ENCODE assay signal across 9 cellular contexts in the genomic region with DNA sequence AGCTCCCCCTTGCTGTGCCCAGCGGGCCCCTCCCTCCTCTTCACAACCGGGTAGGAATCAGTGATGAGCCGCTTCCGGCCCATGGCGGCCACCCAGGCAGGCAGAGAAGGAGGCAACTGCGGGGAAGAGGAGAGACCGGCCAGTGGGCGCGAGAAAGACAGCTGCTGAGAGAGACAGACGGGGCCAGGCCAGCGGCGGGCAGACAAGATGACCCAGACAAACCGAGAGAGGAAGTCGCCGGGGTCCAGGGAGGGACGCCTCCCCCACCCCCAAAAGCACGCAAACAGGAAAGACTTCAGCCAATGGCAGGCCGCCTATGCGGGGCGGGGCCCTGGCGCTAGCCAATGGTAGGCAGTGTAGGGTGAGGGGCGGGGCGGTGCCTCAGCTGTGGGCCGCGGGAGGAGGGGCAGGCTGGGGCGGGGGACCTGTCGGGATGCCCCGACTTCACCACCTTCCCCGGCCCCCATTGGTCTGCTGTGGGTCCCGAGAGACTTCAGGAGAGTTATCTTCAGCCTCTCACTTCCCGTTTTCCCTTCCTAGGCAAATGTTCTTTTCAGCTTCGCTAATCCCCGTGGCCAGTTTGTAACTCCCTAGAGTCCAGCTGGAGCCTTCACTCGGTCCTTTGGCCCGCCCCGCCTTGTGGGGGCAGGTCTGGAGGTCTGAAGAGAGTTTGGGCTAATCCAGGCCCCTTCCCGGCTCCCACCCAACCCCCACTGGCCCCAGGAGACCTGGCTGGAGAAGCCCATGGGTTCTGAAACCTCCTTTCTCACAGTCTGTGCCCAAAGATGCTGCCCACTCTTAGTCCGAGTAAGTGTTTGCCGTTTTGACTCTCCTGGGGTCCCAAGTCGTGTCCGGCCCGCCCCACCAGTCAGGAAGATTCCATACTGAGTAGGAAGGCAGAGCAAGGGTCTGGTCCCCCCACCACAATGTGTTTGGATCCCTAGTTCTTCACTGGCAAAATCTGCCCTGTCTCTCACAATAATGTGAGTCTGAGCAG. TPM values are rescaled to one million over a fixed set of nuclear protein-coding genes. Genes with fewer than 3 reads are reported as not detected.
DNase-seq lines count a peak whose midpoint lies in the region; ATAC-seq, FAIRE-seq and TF ChIP-seq lines count a peak whose summit lies in the region.
"Had no signal": no experiment of that assay in that cellular context is flagged by ENCODE, and none has a peak within 500 bp of the region (broad histone marks: within the 10 kb centered on the region; RNA-seq: fewer than 3 reads in every experiment).

POLD4 (minus strand) TSS at position 230 of the 997 bp plus-strand sequence; CDS start at position 83, 147 bp downstream.

- H3K9me3 Mint-ChIP-seq in central memory CD8-positive, alpha-beta T cell: no peaks in the 10 kb centered on the region

- H3K4me3 Mint-ChIP-seq in central memory CD8-positive, alpha-beta T cell: peak within 1 kb of the TSS; percentile 89

- DNase-seq in AG20443 (ENCODE audit: low spot score) (peak; percentile 96), NCI-H446 treated with DMSO at 0.1 percent for 48 hours (lab: John Stamatoyannopoulos, UW) (peak; percentile 80), keratinocyte (ENCODE audit: low read depth, low spot score) (peak; percentile 66)
- DNase-seq in central memory CD8-positive, alpha-beta T cell (ENCODE audit: low spot score in 2 of 2): peak; percentile 89 to 90
- DNase-seq in stimulated activated CD4-positive, alpha-beta T cell treated with anti-CD3 and anti-CD28 coated beads, Interleukin-12 subunit alpha, Interleukin-12 subunit beta, amount 100 ng/mL, for 48 hours (ENCODE audit: low read depth in 2 of 3, low spot score in 1 of 3): peak; percentile 88 to 95 (median 93)

- H3K27ac Mint-ChIP-seq in central memory CD8-positive, alpha-beta T cell (ENCODE audit: low read depth): peak within 1 kb of the TSS; percentile 98

- H3K27me3 ChIP-seq in keratinocyte (ENCODE audit: control insufficient read depth, extremely low read depth, insufficient read depth, low read length): no peaks in the 10 kb centered on the region

- H3K4me1 Mint-ChIP-seq in central memory CD8-positive, alpha-beta T cell: peaks cover 59% of the 10 kb centered on the region

- peaks cover 0 to 6% of the 10 kb centered on the region in 2 experiments for H3K36me3 ChIP-seq in keratinocyte (ENCODE audit: control insufficient read depth in 2 of 2, extremely low read depth in 1 of 2, insufficient read depth in 2 of 2, low read length in 2 of 2)

- H3K9me1 ChIP-seq in keratinocyte (ENCODE audit: control insufficient read depth, extremely low read depth, insufficient read depth, low read length): peaks cover 4% of the 10 kb centered on the region

- dilution Hi-C loops in keratinocyte (cut with MboI; ENCODE audit: extremely low pct_ligation_motif_present, low sequenced_read_pairs): no loop called here

- no peaks in the 10 kb centered on the region for H4K20me1 ChIP-seq in keratinocyte (ENCODE audit: control insufficient read depth, extremely low read depth, insufficient read depth, low read length)

- peaks cover 57% of the 10 kb centered on the region for H3K4me1 ChIP-seq in keratinocyte (ENCODE audit: control insufficient read depth, extremely low read depth, insufficient read depth, low read length)

- peaks cover 7% of the 10 kb centered on the region for H3K36me3 Mint-ChIP-seq in central memory CD8-positive, alpha-beta T cell (ENCODE audit: insufficient read depth)

- peak; percentile 95 for TF ChIP-seq POLR2A in GM19099 (IDR thresholded peaks at IDR 0.05; ENCODE audit: extremely low read depth, insufficient read length, low read depth)

- peaks cover 8% of the 10 kb centered on the region for H3K79me2 ChIP-seq in keratinocyte (ENCODE audit: control insufficient read depth, insufficient read depth, low read length)

- peak within 1 kb of the TSS; percentile 92 for H3K27ac ChIP-seq in keratinocyte (ENCODE audit: control insufficient read depth, insufficient read depth, low read length)

- H3K9ac ChIP-seq in keratinocyte (ENCODE audit: control insufficient read depth, extremely low read depth, insufficient read depth, low read length): peak within 1 kb of the TSS; percentile 90

- no peaks in the 10 kb centered on the region for H3K27me3 Mint-ChIP-seq in central memory CD8-positive, alpha-beta T cell

- H2AFZ ChIP-seq in keratinocyte (ENCODE audit: control insufficient read depth, low read length): peak within 1 kb of the TSS; percentile 91

- H3K4me2 ChIP-seq in keratinocyte (ENCODE audit: control insufficient read depth, extremely low read depth, insufficient read depth, low read depth, low read length): peak within 1 kb of the TSS; percentile 96

- no peak for FAIRE-seq in keratinocyte (lab: Jason Lieb, UNC)
- FAIRE-seq: TTC549 had no signal

- peak within 1 kb of the TSS; percentile 66 to 95 (median 92) for H3K4me3 ChIP-seq in keratinocyte (ENCODE audit: control insufficient read depth in 2 of 3, extremely low read depth in 1 of 3, insufficient read depth in 2 of 3, low read depth in 1 of 3, low read length in 3 of 3)

- TF ChIP-seq CTCF in keratinocyte (optimal IDR thresholded peaks at IDR 0.05 in 1 of 3, IDR thresholded peaks at IDR 0.05 in 1 of 3, conservative IDR thresholded peaks at IDR 0.05 in 1 of 3; ENCODE audit: extremely low read depth in 1 of 3, insufficient read depth in 2 of 3, low read length in 3 of 3): no peak

- no peaks in the 10 kb centered on the region for H3K9me3 ChIP-seq in keratinocyte (ENCODE audit: control insufficient read depth, low read depth, low read length)

- ATAC-seq in HG03378 (IDR thresholded peaks at IDR 0.05; ENCODE audit: unreplicated experiment): peak; percentile 63
- peak; percentile 89 to 94 for ATAC-seq in activated CD4-positive, CD25-positive, alpha-beta regulatory T cell treated with anti-CD3 and anti-CD28 coated beads, Interleukin-2, amount 50 U/mL, for 24 hours
- ATAC-seq in central memory CD8-positive, alpha-beta T cell (replicated peaks; ENCODE audit: extremely low read depth, poor library complexity, severe bottlenecking): peak; percentile 89

RNA-seq across cellular contexts. Expression of gene POLD4, which starts in this region (rescaled TPM):
- polyA plus RNA-seq in keratinocyte: 35.7 to 60.9 TPM (median 43.3 TPM) in 3 replicates
- 6.0 TPM for polyA plus RNA-seq in keratinocyte (2011; ENCODE audit: low read depth)
- 46.0 and 102 TPM in 2 replicates for polyA plus RNA-seq in keratinocyte (2011; cell fraction: cytosol; rRNA removed)
- 62.8 and 80.0 TPM in 2 replicates for polyA plus RNA-seq in keratinocyte (2011; cell fraction: nucleus; rRNA removed)
- polyA plus RNA-seq in keratinocyte (2012; ENCODE audit: low replicate concordance): 71.4 and 79.2 TPM in 2 replicates
- 8.5 to 13.1 TPM (median 9.6 TPM) in 3 replicates for polyA minus RNA-seq in keratinocyte
- 37.6 TPM for polyA minus RNA-seq in keratinocyte (2011; cell fraction: cytosol; rRNA and poly(A)+ RNA removed)
- polyA minus RNA-seq in keratinocyte (2011; cell fraction: nucleus; rRNA and poly(A)+ RNA removed): 15.4 and 16.5 TPM in 2 replicates

Comparison
In these comparisons a context has a peak if more than half of its experiments do, and no peak if none do; other contexts are left out.
1. Peak in every context shown above with its lines: DNase-seq, ATAC-seq, H3K4me3 ChIP-seq and H3K27ac ChIP-seq.